Comparison of ENCODE assay signal across 8 cellular contexts in genomic region chr1:212558665-212559480, GRCh38. TPM values are rescaled to one million over a fixed set of nuclear protein-coding genes. Genes with fewer than 3 reads are reported as not detected.
DNase-seq lines count a peak whose midpoint lies in the region; ATAC-seq, FAIRE-seq and TF ChIP-seq lines count a peak whose summit lies in the region.

No MANE protein-coding gene starts in this region.

- H3K9me2 ChIP-seq in DOHH2 (replicated peaks; ENCODE audit: control insufficient read depth, low read length) = no peaks in the 10 kb centered on the region

- DNase-seq in KG1 (lab: John Stamatoyannopoulos, UW) = peak; percentile 78
- DNase-seq in RCC 7860 (ENCODE audit: low spot score) = peak; percentile 71
- DNase-seq in activated T-helper 1 cell treated with anti-CD3 and anti-CD28 coated beads, Interleukin-2, amount 50 U/mL, for 16 hours (ENCODE audit: low read depth in 1 of 2, low spot score in 1 of 2) = peak; percentile 82 to 86
- peak; percentile 88 to 96 for DNase-seq in fibroblast of lung (ENCODE audit: low read depth in 2 of 2)
- peak; percentile 93 for DNase-seq in naive B cell
- peak; percentile 81 to 92 for DNase-seq in stimulated activated effector memory CD8-positive, alpha-beta T cell treated with anti-CD3 and anti-CD28 coated beads, Interleukin-12 subunit alpha, Interleukin-12 subunit beta, amount 100 ng/mL, for 72 hours (ENCODE audit: low spot score in 2 of 2)

- H3K27me3 Mint-ChIP-seq in naive B cell = peaks cover 0 to 5% (median 3%) of the 10 kb centered on the region in 3 donors

- no peak overlapping the region for H3K27ac ChIP-seq in DOHH2 (ENCODE audit: low read depth, low read length)
- peak overlapping the region; percentile 94 for H3K27ac ChIP-seq in fibroblast of lung (ENCODE audit: insufficient read depth, low read length)

- peak overlapping the region; percentile 65 for H3K4me2 ChIP-seq in DOHH2 (ENCODE audit: low read length)
- peak overlapping the region; percentile 85 for H3K4me2 ChIP-seq in fibroblast of lung (ENCODE audit: extremely low read depth, insufficient read depth, low read length)

- peak overlapping the region; percentile 95 for H3K9ac ChIP-seq in fibroblast of lung (ENCODE audit: insufficient read depth, low read length)

- TF ChIP-seq CTCF in DOHH2 (IDR thresholded peaks at IDR 0.05; ENCODE audit: low read depth, low read length, poor library complexity, severe bottlenecking) = no peak
- peak in 1 of 2 donors; percentile 1 for TF ChIP-seq CTCF in fibroblast of lung (conservative IDR thresholded peaks at IDR 0.05 in 1 of 2, IDR thresholded peaks at IDR 0.05 in 1 of 2; ENCODE audit: low read depth in 1 of 2, low read length in 2 of 2)

- peak overlapping the region; percentile 80 for H2AFZ ChIP-seq in fibroblast of lung (ENCODE audit: low read length)

- H3K79me2 ChIP-seq in DOHH2 (ENCODE audit: control insufficient read depth, low read length) (no peaks in the 10 kb centered on the region), fibroblast of lung (ENCODE audit: control insufficient read depth, insufficient read depth, low read length) (no peaks in the 10 kb centered on the region)

- H3K36me3 ChIP-seq in DOHH2 (ENCODE audit: control insufficient read depth, low read length) (no peaks in the 10 kb centered on the region), fibroblast of lung (ENCODE audit: control insufficient read depth, insufficient read depth, low read length) (no peaks in the 10 kb centered on the region)

- peaks cover 4 to 16% (median 11%) of the 10 kb centered on the region in 3 donors for H3K4me1 Mint-ChIP-seq in naive B cell
- peaks cover 11% of the 10 kb centered on the region for H3K4me1 Mint-ChIP-seq in stimulated activated effector memory CD8-positive, alpha-beta T cell treated with anti-CD3 and anti-CD28 coated beads, Interleukin-12 subunit alpha, Interleukin-12 subunit beta, amount 100 ng/mL, for 72 hours

- H3K4me1 ChIP-seq in DOHH2 (ENCODE audit: control insufficient read depth, low read length) = peaks cover 14% of the 10 kb centered on the region
- peaks cover 5% of the 10 kb centered on the region for H3K4me1 ChIP-seq in fibroblast of lung (ENCODE audit: control insufficient read depth, extremely low read depth, insufficient read depth, low read length)

- no peaks in the 10 kb centered on the region for H3K36me3 Mint-ChIP-seq in naive B cell
- H3K36me3 Mint-ChIP-seq in stimulated activated effector memory CD8-positive, alpha-beta T cell treated with anti-CD3 and anti-CD28 coated beads, Interleukin-12 subunit alpha, Interleukin-12 subunit beta, amount 100 ng/mL, for 72 hours = no peaks in the 10 kb centered on the region

- ATAC-seq in GM21786 (IDR thresholded peaks at IDR 0.05; ENCODE audit: unreplicated experiment) = peak; percentile 94
- ATAC-seq in naive B cell (ENCODE audit: low read depth in 2 of 2) = peak; percentile 89 to 91
- ATAC-seq in stimulated activated effector memory CD8-positive, alpha-beta T cell treated with anti-CD3 and anti-CD28 coated beads, Interleukin-12 subunit alpha, Interleukin-12 subunit beta, amount 100 ng/mL, for 72 hours = peak; percentile 93

- peak overlapping the region; percentile 75 for H3K4me3 ChIP-seq in DOHH2 (ENCODE audit: low read length)
- peak overlapping the region; percentile 51 to 76 (median 64) for H3K4me3 ChIP-seq in fibroblast of lung (replicated peaks in 1 of 4; ENCODE audit: control extremely low read depth in 1 of 4, insufficient read depth in 1 of 4, low read depth in 3 of 4, low read length in 4 of 4)

- H3K4me3 Mint-ChIP-seq in naive B cell = peak overlapping the region; percentile 70 to 94 (median 92)
- peak overlapping the region; percentile 69 for H3K4me3 Mint-ChIP-seq in stimulated activated effector memory CD8-positive, alpha-beta T cell treated with anti-CD3 and anti-CD28 coated beads, Interleukin-12 subunit alpha, Interleukin-12 subunit beta, amount 100 ng/mL, for 72 hours

- H3K9me3 Mint-ChIP-seq in naive B cell = peaks cover 0 to 13% (median 7%) of the 10 kb centered on the region in 7 donors
- H3K9me3 Mint-ChIP-seq in stimulated activated effector memory CD8-positive, alpha-beta T cell treated with anti-CD3 and anti-CD28 coated beads, Interleukin-12 subunit alpha, Interleukin-12 subunit beta, amount 100 ng/mL, for 72 hours = no peaks in the 10 kb centered on the region

- H3K27me3 ChIP-seq in DOHH2 (ENCODE audit: control insufficient read depth, low read length) (peaks cover 27% of the 10 kb centered on the region), fibroblast of lung (ENCODE audit: control insufficient read depth, insufficient read depth, low read length) (no peaks in the 10 kb centered on the region)

- 0 out of 2 replicates have a peak, but pooled peaks cover 5% of the 10 kb centered on the region for H3F3A ChIP-seq in DOHH2 (ENCODE audit: control insufficient read depth, insufficient read depth)

- H3K9me3 ChIP-seq in DOHH2 (ENCODE audit: control insufficient read depth, insufficient read depth, low read length) (no peaks in the 10 kb centered on the region), fibroblast of lung (ENCODE audit: control insufficient read depth, insufficient read depth, low read depth, low read length) (no peaks in the 10 kb centered on the region)

- peak overlapping the region; percentile 93 to 99 (median 98) for H3K27ac Mint-ChIP-seq in naive B cell
- H3K27ac Mint-ChIP-seq in stimulated activated effector memory CD8-positive, alpha-beta T cell treated with anti-CD3 and anti-CD28 coated beads, Interleukin-12 subunit alpha, Interleukin-12 subunit beta, amount 100 ng/mL, for 72 hours = peak overlapping the region; percentile 94

- H4K20me1 ChIP-seq in DOHH2 (ENCODE audit: control insufficient read depth, insufficient read depth, low read depth, low read length) = no peaks in the 10 kb centered on the region
- H4K20me1 ChIP-seq in fibroblast of lung (ENCODE audit: control insufficient read depth, extremely low read depth, insufficient read depth, low read length) = no peaks in the 10 kb centered on the region

- no peak for FAIRE-seq in RCC 7860 (lab: Jason Lieb, UNC)

RNA-seq across cellular contexts. Expression of gene ATF3, which starts 49.7 kb away (rescaled TPM):
- total RNA-seq in fibroblast of lung = 14.1 and 35.7 TPM in 2 replicates
- polyA plus RNA-seq in fibroblast of lung = 12.4 and 33.8 TPM in 2 replicates
- 9.8 and 31.1 TPM in 2 replicates for polyA plus RNA-seq in fibroblast of lung (2012)
- polyA minus RNA-seq in fibroblast of lung (ENCODE audit: low replicate concordance) = 12.8 and 15.8 TPM in 2 replicates
- 1 to 10 TPM in 1 of 6 donors, under 1 TPM in 4, not detected in 1; 0.35 to 1.0 (median 0.76) TPM for polyA plus RNA-seq in naive B cell (ENCODE audit: low read depth in 6 of 6)

Comparison
In these comparisons a context has a peak if more than half of its experiments do, and no peak if none do; other contexts are left out.
1. RNA of gene ATF3, which starts 49.7 kb away (polyA plus RNA-seq): 9.8 to 33.8 TPM in fibroblast of lung; 0.35 to 1.0 TPM in naive B cell; every median in the first group is over 4 times any median in the second.
2. Peak in every context shown above with its lines, with median percentiles within 50 percentile points of each other: ATAC-seq and DNase-seq.